In genomic region chr9:107277801-107278200, GRCh38 we compare ENCODE assay signal across 1 cellular context.
TF ChIP-seq lines count a peak whose summit lies in the region.

No MANE protein-coding gene starts in this region.

TF ChIP-seq in HepG2, 621 proteins besides CTCF, POLR2A, EP300 and RAD21:
- TF ChIP-seq ZNF292 (CRISPR knock-in tag; IDR thresholded peaks at IDR 0.05; ENCODE audit: borderline replicate concordance, low read depth), result no peak
- TF ChIP-seq ZNF770 (CRISPR knock-in tag; IDR thresholded peaks at IDR 0.05), result peak; percentile 51
- TF ChIP-seq ARID4A (CRISPR knock-in tag; IDR thresholded peaks at IDR 0.05; ENCODE audit: borderline replicate concordance), result no peak
- TF ChIP-seq ZNF7 (CRISPR knock-in tag; IDR thresholded peaks at IDR 0.05), result no peak
- TF ChIP-seq ZNF460 (CRISPR knock-in tag; IDR thresholded peaks at IDR 0.05; ENCODE audit: borderline replicate concordance), result peak; percentile 49; the same call in 1 of the 2 replicates
TF ChIP-seq in HepG2: peak in this region for 2.
